ENCODE assay signal across 9 cellular contexts in the genomic region with DNA sequence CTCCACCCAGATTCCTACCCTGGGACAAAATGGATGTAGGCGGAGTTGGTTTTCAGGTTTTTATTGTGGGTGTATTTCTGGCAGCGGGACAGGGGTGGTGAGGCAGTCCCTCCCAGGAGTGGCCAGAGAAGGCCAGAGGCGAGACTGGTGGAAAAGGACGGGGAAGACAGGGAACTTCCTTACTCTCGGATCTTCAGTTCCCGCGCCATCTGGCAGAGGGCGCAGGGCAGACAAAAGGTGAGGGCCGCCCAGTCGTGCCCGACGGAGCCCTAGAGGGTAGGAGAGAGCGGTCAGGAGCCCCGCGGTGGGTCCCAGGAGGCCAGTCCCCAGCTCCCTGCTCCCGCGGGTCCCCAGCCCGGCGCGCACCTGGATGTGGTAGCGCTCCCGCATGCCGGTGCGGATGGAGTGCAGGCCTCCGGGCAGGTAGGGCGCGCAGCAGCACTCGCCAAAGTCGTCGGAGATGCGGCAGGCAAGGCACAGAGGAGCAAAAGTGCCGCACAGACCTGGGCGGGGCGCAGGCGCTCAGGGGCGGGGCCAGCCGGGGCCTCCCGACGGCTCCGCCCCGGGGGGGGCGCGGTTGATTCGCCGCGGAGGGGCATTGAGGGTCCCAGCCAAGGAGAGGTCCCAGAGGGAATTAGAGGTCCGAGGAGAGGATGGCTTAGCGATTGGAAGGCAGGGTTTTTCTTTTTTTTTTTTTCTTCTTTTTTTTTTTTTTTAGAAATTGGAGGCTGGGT. TPM values are rescaled to one million over a fixed set of nuclear protein-coding genes. Genes with fewer than 3 reads are reported as not detected.
DNase-seq lines count a peak whose midpoint lies in the region; ATAC-seq and TF ChIP-seq lines count a peak whose summit lies in the region.
"Had no signal": no experiment of that assay in that cellular context is flagged by ENCODE, and none has a peak within 500 bp of the region (broad histone marks: within the 10 kb centered on the region; RNA-seq: fewer than 3 reads in every experiment).

No MANE protein-coding gene starts in this region.

- CTCF ChIA-PET in Caco-2 (lab: Charles Lee), result interaction anchor here (1.0 to 1.7 kb wide), 3 partner anchors 9 to 51 kb away, joined by 3 to 7 read pairs (median 6); no protein-coding TSS in a partner anchor

- peaks cover 2% of the 10 kb centered on the region; the same call in 1 of the 2 replicates for H3K27me3 ChIP-seq in Caco-2 (replicated peaks; ENCODE audit: control insufficient read depth, insufficient read depth, low read length)
- H3K27me3 ChIP-seq in esophagus (ENCODE audit: control insufficient read depth in 1 of 2, insufficient read depth in 2 of 2, low read length in 2 of 2), result no peaks in the 10 kb centered on the region

- peak; percentile 83 to 85 for TF ChIP-seq CTCF in Caco-2 (IDR thresholded peaks at IDR 0.05; ENCODE audit: insufficient read depth in 1 of 2, low read depth in 1 of 2, low read length in 1 of 2, severe bottlenecking in 1 of 2, unreplicated experiment in 1 of 2)

- H3K27me3 Mint-ChIP-seq in Caco-2 (ENCODE audit: insufficient read depth, unreplicated experiment) (peaks cover 19% of the 10 kb centered on the region), naive B cell (peaks cover 18 to 55% (median 50%) of the 10 kb centered on the region in 3 donors)

- peak overlapping the region; percentile 63 to 88 for H3K27ac ChIP-seq in esophagus (ENCODE audit: low read depth in 2 of 2, low read length in 1 of 2)

- H3K36me3 ChIP-seq in Caco-2 (ENCODE audit: control insufficient read depth, insufficient read depth, low read length), result no peaks in the 10 kb centered on the region
- H3K36me3 ChIP-seq in esophagus (ENCODE audit: control insufficient read depth in 2 of 2, insufficient read depth in 2 of 2, low read length in 1 of 2), result no peaks in the 10 kb centered on the region

- POLR2A ChIA-PET in Caco-2 (lab: Charles Lee), result interaction anchor here (0.7 to 1.7 kb wide), 2 partner anchors 10 to 54 kb away, joined by 3 to 8 read pairs; no protein-coding TSS in a partner anchor

- H3K4me3 Mint-ChIP-seq in Caco-2 (ENCODE audit: unreplicated experiment) (peak overlapping the region; percentile 82), naive B cell (peak overlapping the region; percentile 64 to 92 (median 83))

- DNase-seq in Caco-2, result peak; percentile 88 to 92
- DNase-seq in HT-29 (ENCODE audit: low spot score), result peak; percentile 96
- DNase-seq in NOMO-1 treated with dmso at 0.1 percent for 144 hours (lab: John Stamatoyannopoulos, UW; ENCODE audit: unreplicated experiment), result peak; percentile 46
- peak; percentile 83 for DNase-seq in activated CD8-positive, alpha-beta memory T cell treated with anti-CD3 and anti-CD28 coated beads, Interleukin-2, amount 50 U/mL, for 48 hours
- peak; percentile 82 for DNase-seq in naive B cell
- peak; percentile 35 to 69 (median 61) for DNase-seq in stimulated activated naive CD4-positive, alpha-beta T cell (lab: John Stamatoyannopoulos, UW)

- H3K27ac Mint-ChIP-seq in Caco-2 (ENCODE audit: unreplicated experiment) (peak overlapping the region; percentile 83), naive B cell (peak overlapping the region; percentile 57 to 92 (median 78))

- peak; percentile 93 to 94 for ATAC-seq in naive B cell (ENCODE audit: low read depth in 2 of 2)
- ATAC-seq in HG03460 (IDR thresholded peaks at IDR 0.05; ENCODE audit: unreplicated experiment), result no peak

- H3K4me1 Mint-ChIP-seq in Caco-2 (ENCODE audit: low read depth, unreplicated experiment) (peaks cover 19% of the 10 kb centered on the region), naive B cell (peaks cover 6 to 9% (median 8%) of the 10 kb centered on the region in 3 donors)

- intact Hi-C loops in Caco-2 (cut with micrococcal nuclease; ENCODE audit: unreplicated experiment), result loop anchor here (1.0 kb wide), 3 partner anchors 10 to 46 kb away; no protein-coding TSS in a partner anchor

- H3K36me3 Mint-ChIP-seq in Caco-2 (ENCODE audit: insufficient read depth, unreplicated experiment) (peaks cover 8% of the 10 kb centered on the region), naive B cell (peaks cover 0 to 6% of the 10 kb centered on the region in 2 donors)

- peak overlapping the region; percentile 45 for H3K4me3 ChIP-seq in Caco-2 (ENCODE audit: low read depth, low read length)
- H3K4me3 ChIP-seq in esophagus (ENCODE audit: low read depth in 1 of 2, low read length in 2 of 2), result peak overlapping the region; percentile 44 to 48

- H3K9me3 ChIP-seq in Caco-2 (no peaks in the 10 kb centered on the region), esophagus (ENCODE audit: control insufficient read depth in 2 of 2, insufficient read depth in 1 of 2, low read depth in 1 of 2, low read length in 1 of 2) (no peaks in the 10 kb centered on the region)

- no TSS peak for BruUV-seq in Caco-2 (replicated peaks; lab: Mats Ljungman, UMichigan)

- H3K4me1 ChIP-seq in Caco-2, result 0 out of 2 replicates have a peak, but pooled peaks cover 3% of the 10 kb centered on the region
- H3K4me1 ChIP-seq in esophagus (ENCODE audit: control insufficient read depth in 2 of 2, insufficient read depth in 2 of 2, low read length in 1 of 2), result no peaks in the 10 kb centered on the region

- H3K9me3 Mint-ChIP-seq in Caco-2 (ENCODE audit: unreplicated experiment), result no peaks in the 10 kb centered on the region
- peaks cover 0 to 2% (median 0%) of the 10 kb centered on the region in 7 donors for H3K9me3 Mint-ChIP-seq in naive B cell

- WGBS in esophagus, 2 donors, result 2 to 3% methylated on average over 37 to 48 of the region's 48 CpGs

RNA-seq across cellular contexts. Expression of gene CNFN, which starts 3.0 kb away (rescaled TPM):
- total RNA-seq in Caco-2 (2022), result 4.1 and 5.3 TPM in 2 replicates
- 4.3 and 6.6 TPM in 2 replicates for total RNA-seq in HT-29 (2014; rRNA removed; shearing (Covaris generic))
- polyA plus RNA-seq in esophagus, result 1,000 to 10,000 TPM; 5,144 to 7,132 TPM
- 10 to 100 TPM; 24.1 to 53.3 (median 37.7) TPM for polyA plus RNA-seq in naive B cell (ENCODE audit: low read depth in 6 of 6)
- total RNA-seq: activated CD8-positive, alpha-beta memory T cell treated with anti-CD3 and anti-CD28 coated beads for 36 hours had no signal

RNA-seq across cellular contexts. Expression of gene LIPE, which starts 40.0 kb away (rescaled TPM):
- 20.0 and 21.7 TPM in 2 replicates for total RNA-seq in Caco-2 (2022)
- total RNA-seq in HT-29 (2014; rRNA removed; shearing (Covaris generic)), result 88.7 and 91.3 TPM in 2 replicates
- polyA plus RNA-seq in esophagus (10 to 100 TPM in 1 of 2 donors, 1 to 10 TPM in 1; 9.2 to 11.4 TPM), naive B cell (ENCODE audit: low read depth in 6 of 6) (10 to 100 TPM in 4 of 6 donors, 1 to 10 TPM in 2; 7.2 to 16.5 (median 11.6) TPM)

RNA-seq across cellular contexts. Expression of gene CXCL17, which starts 55.6 kb away (rescaled TPM):
- 1.1 and 1.3 TPM in 2 replicates for total RNA-seq in Caco-2 (2022)
- 0.61 TPM in 1 of 2 replicates, not detected in the other for total RNA-seq in HT-29 (2014; rRNA removed; shearing (Covaris generic))
- polyA plus RNA-seq in esophagus (100 to 1,000 TPM; 107 to 171 TPM), naive B cell (ENCODE audit: low read depth in 6 of 6) (not detected)
- total RNA-seq: activated CD8-positive, alpha-beta memory T cell treated with anti-CD3 and anti-CD28 coated beads for 36 hours had no signal

Comparison
In these comparisons a context has a peak if more than half of its experiments do, and no peak if none do; other contexts are left out.
1. DNase-seq: peak in every context shown above with its lines; median percentile 96 in HT-29; 90 in Caco-2; 83 in activated CD8-positive, alpha-beta memory T cell treated with anti-CD3 and anti-CD28 coated beads, Interleukin-2, amount 50 U/mL, for 48 hours; 82 in naive B cell; 61 in stimulated activated naive CD4-positive, alpha-beta T cell; 46 in NOMO-1 treated with dmso at 0.1 percent for 144 hours.